In genomic region chr22:47613606-47614350, GRCh38 we compare ENCODE assay signal across 12 cellular contexts.
DNase-seq lines count a peak whose midpoint lies in the region; ATAC-seq and TF ChIP-seq lines count a peak whose summit lies in the region.
"Had no signal": no experiment of that assay in that cellular context is flagged by ENCODE, and none has a peak within 500 bp of the region (broad histone marks: within the 10 kb centered on the region; RNA-seq: fewer than 3 reads in every experiment).

No MANE protein-coding gene starts in this region.

- H2BK15ac ChIP-seq in neuronal stem cell (ENCODE audit: low read length): no peak overlapping the region

- H2AFZ ChIP-seq in neuronal stem cell (ENCODE audit: low read length): no peak overlapping the region
- H2AFZ ChIP-seq: GM23248 had no signal

- H3K9me3 ChIP-seq in neuronal stem cell (replicated peaks in 1 of 2; ENCODE audit: control insufficient read depth in 2 of 2, insufficient read depth in 1 of 2, low read depth in 1 of 2, low read length in 2 of 2): peaks cover 0 to 7% of the 10 kb centered on the region in 2 donors
- H3K9me3 ChIP-seq in spleen: peaks cover 0 to 10% (median 0%) of the 10 kb centered on the region in 8 donors
- H3K9me3 ChIP-seq: BLaER1 had no signal

- no peak overlapping the region for H2BK12ac ChIP-seq in neuronal stem cell (ENCODE audit: low read length)

- H3K4ac ChIP-seq in neuronal stem cell (ENCODE audit: low read length): no peak overlapping the region

- no peak overlapping the region for H2BK120ac ChIP-seq in neuronal stem cell (ENCODE audit: low read depth, low read length)

- intact Hi-C loops in cardiac septum (cut with DNase I) (no loop called here), left cardiac atrium (cut with DNase I) (no loop called here), spleen (cut with DNase I; ENCODE audit: low total_unique reads) (no loop called here)

- no peak overlapping the region for H4K91ac ChIP-seq in neuronal stem cell (ENCODE audit: low read depth, low read length, poor library complexity)

- no peak for TF ChIP-seq POLR2A in spleen (IDR thresholded peaks at IDR 0.05)

- H3K27me3 ChIP-seq in neuronal stem cell (ENCODE audit: control insufficient read depth in 3 of 3, insufficient read depth in 3 of 3, low read depth in 1 of 3, low read length in 3 of 3) (peaks cover 0 to 2% (median 0%) of the 10 kb centered on the region in 3 experiments), spleen (replicated peaks in 1 of 7) (peaks cover 0 to 49% (median 0%) of the 10 kb centered on the region in 7 donors)
- H3K27me3 ChIP-seq: BLaER1 had no signal

- H3K4me1 ChIP-seq in neuronal stem cell (ENCODE audit: control insufficient read depth in 2 of 2, insufficient read depth in 1 of 2, low read depth in 1 of 2, low read length in 2 of 2) (peaks cover 0 to 3% of the 10 kb centered on the region in 2 donors), spleen (no peaks in the 10 kb centered on the region)

- no peak overlapping the region for H3K9ac ChIP-seq in neuronal stem cell (ENCODE audit: low read depth, low read length, poor library complexity)
- H3K9ac ChIP-seq: BLaER1, GM23248 had no signal

- H3K79me1 ChIP-seq in neuronal stem cell (ENCODE audit: low read depth, low read length): no peaks in the 10 kb centered on the region

- ATAC-seq in left cardiac atrium: no peak
- no peak for ATAC-seq in GM19035 (IDR thresholded peaks at IDR 0.05; ENCODE audit: unreplicated experiment)

- no peak overlapping the region for H2BK5ac ChIP-seq in neuronal stem cell (ENCODE audit: low read length)

- no peak for TF ChIP-seq CTCF in spleen (IDR thresholded peaks at IDR 0.05 in 8 of 11, conservative IDR thresholded peaks at IDR 0.05 in 3 of 11)

- H4K8ac ChIP-seq in neuronal stem cell (ENCODE audit: low read depth, low read length): no peak overlapping the region

- H3K27ac ChIP-seq in neuronal stem cell (replicated peaks; ENCODE audit: low read length) (no peak overlapping the region), spleen (no peak overlapping the region)
- H3K27ac ChIP-seq: 22Rv1, BLaER1, GM23248 had no signal

- H2AK5ac ChIP-seq in neuronal stem cell (ENCODE audit: low read depth, low read length): no peak overlapping the region

- H3K36me3 ChIP-seq in neuronal stem cell (replicated peaks in 1 of 2; ENCODE audit: control insufficient read depth in 2 of 2, insufficient read depth in 2 of 2, low read length in 2 of 2) (no peaks in the 10 kb centered on the region), spleen (no peaks in the 10 kb centered on the region)
- H3K36me3 ChIP-seq: BLaER1 had no signal

- DNase-seq in cardiac septum (ENCODE audit: low spot score): peak; percentile 60
- DNase-seq in left cardiac atrium: no peak
- DNase-seq in neuronal stem cell (ENCODE audit: low spot score): no peak
- DNase-seq in spleen: peak; percentile 51
- DNase-seq in inferior parietal cortex (ENCODE audit: extremely low spot score): no peak
- DNase-seq in effector CD8-positive, alpha-beta T cell (lab: John Stamatoyannopoulos, UW): no peak
- DNase-seq: CD4-positive, CD25-positive, alpha-beta regulatory T cell; GM23248; H7 had no signal

- no peak overlapping the region for H3K23ac ChIP-seq in neuronal stem cell (ENCODE audit: low read depth, low read length, poor library complexity)

- H3K14ac ChIP-seq in neuronal stem cell (ENCODE audit: low read length): peak overlapping the region; percentile 6

- peak overlapping the region; percentile 25 for H3K18ac ChIP-seq in neuronal stem cell (ENCODE audit: low read length)

- no peak overlapping the region for H3K4me2 ChIP-seq in neuronal stem cell (ENCODE audit: insufficient read depth, low read length, poor library complexity, severe bottlenecking)
- H3K4me2 ChIP-seq: BLaER1 had no signal

- H3K4me3 ChIP-seq in neuronal stem cell (ENCODE audit: low read length in 2 of 2) (no peak overlapping the region), spleen (no peak overlapping the region)
- H3K4me3 ChIP-seq: BLaER1, GM23248 had no signal

- no CpG with 5 or more reads among the region's 13 CpGs for WGBS in neuronal stem cell (ENCODE audit: extremely low coverage in 2 of 2, insufficient read length in 2 of 2, insufficient replicate concordance in 1 of 2), 2 donors
- WGBS in spleen, 5 donors: 86 to 91% (median 89%) methylated on average over 13 of the region's 13 CpGs

Comparison
In these comparisons a context has a peak if more than half of its experiments do, and no peak if none do; other contexts are left out.
1. DNase-seq: peak in cardiac septum (single experiment) and spleen (single experiment); none in left cardiac atrium (single experiment), neuronal stem cell (single experiment), inferior parietal cortex (single experiment) and effector CD8-positive, alpha-beta T cell (single experiment).